In the genomic region with DNA sequence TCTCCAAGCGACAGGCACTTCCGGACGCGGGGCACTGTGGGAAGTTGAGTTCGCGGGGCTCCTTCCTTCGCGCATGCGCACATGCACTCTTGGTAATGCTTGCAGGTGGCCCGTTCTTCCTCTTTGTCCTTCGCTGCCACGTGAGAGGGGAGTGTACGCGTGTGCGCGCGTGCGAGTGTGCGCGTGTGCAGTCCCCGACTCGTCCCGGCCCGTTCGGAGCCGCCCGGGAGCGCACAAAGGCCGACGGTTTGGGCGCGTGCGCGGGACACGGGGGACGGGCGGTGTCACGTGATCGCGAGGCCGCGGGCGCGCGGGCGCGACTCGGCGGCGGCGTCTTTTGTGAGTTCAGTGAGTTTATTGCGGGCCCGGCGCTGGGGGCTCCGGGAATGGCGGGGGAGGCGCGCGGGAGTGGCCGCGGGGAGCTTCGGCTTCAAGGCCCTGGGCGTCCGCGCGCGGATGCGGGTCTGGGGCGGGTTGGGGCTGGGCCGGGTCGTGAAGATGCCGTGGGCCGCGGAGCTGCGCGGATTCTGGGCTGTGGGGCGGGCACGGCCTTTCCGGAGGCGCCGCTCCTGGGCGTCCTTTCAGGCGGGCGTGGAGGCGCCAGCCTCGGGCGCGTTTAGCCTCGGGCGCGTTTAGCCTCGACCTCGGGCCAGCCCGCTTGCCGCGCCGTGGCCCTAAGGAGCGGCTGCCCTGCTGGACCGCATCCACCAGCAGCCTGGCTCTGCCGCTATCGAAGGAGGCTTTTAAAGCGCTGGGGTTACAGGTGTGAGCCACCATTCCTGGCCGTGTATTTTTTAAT, we compare ENCODE assay signal across 8 cellular contexts. TPM values are rescaled to one million over a fixed set of nuclear protein-coding genes. Genes with fewer than 3 reads are reported as not detected.
DNase-seq lines count a peak whose midpoint lies in the region; ATAC-seq and TF ChIP-seq lines count a peak whose summit lies in the region.

TSS of gene ZNF84 (plus strand) at position 303 of the 799 bp plus-strand sequence. CDS start 3,959 bp downstream, outside the sequence.

- peak; percentile 93 for DNase-seq in DMS53 treated with DMSO at 0.1 percent for 48 hours (lab: John Stamatoyannopoulos, UW; ENCODE audit: unreplicated experiment)
- peak; percentile 94 to 98 (median 97) for DNase-seq in Peyer's patch
- DNase-seq in activated T-cell treated with anti-CD3 and anti-CD28 coated beads, Interleukin-2, amount 50 U/mL, for 48 hours = peak; percentile 97
- peak; percentile 93 to 94 for DNase-seq in stimulated activated CD8-positive, alpha-beta memory T cell treated with anti-CD3 and anti-CD28 coated beads, Interleukin-7, amount 100 ng/mL, for 1 hour (ENCODE audit: low read depth in 2 of 2)

- peak within 1 kb of the TSS; percentile 74 for H3K9ac ChIP-seq in KMS-11
- H3K9ac ChIP-seq in mucosa of stomach (ENCODE audit: low read length) = peak within 1 kb of the TSS; percentile 76

- no peak within 1 kb of the TSS for H3K4me3 ChIP-seq in KMS-11 (IDR thresholded peaks at IDR 0.05; ENCODE audit: insufficient read depth, low read depth, low read length)
- H3K4me3 ChIP-seq in Peyer's patch = peak within 1 kb of the TSS; percentile 69 to 78 (median 72)
- peak within 1 kb of the TSS; percentile 65 to 80 for H3K4me3 ChIP-seq in esophagus (ENCODE audit: low read depth in 1 of 2, low read length in 2 of 2)
- peak within 1 kb of the TSS; percentile 40 for H3K4me3 ChIP-seq in mucosa of stomach (ENCODE audit: low read length)

- H3K4me1 ChIP-seq in KMS-11 (ENCODE audit: low read depth, poor library complexity, severe bottlenecking) (peaks cover 8% of the 10 kb centered on the region), Peyer's patch (peaks cover 0 to 7% (median 2%) of the 10 kb centered on the region in 4 donors), esophagus (ENCODE audit: control insufficient read depth in 2 of 2, insufficient read depth in 2 of 2, low read length in 1 of 2) (no peaks in the 10 kb centered on the region), mucosa of stomach (ENCODE audit: control insufficient read depth, insufficient read depth, low read length) (no peaks in the 10 kb centered on the region)

- no peaks in the 10 kb centered on the region for H3K27me3 ChIP-seq in KMS-11 (ENCODE audit: insufficient read depth, low read depth)
- H3K27me3 ChIP-seq in Peyer's patch = no peaks in the 10 kb centered on the region
- no peaks in the 10 kb centered on the region for H3K27me3 ChIP-seq in esophagus (ENCODE audit: control insufficient read depth in 1 of 2, insufficient read depth in 2 of 2, low read length in 2 of 2)
- H3K27me3 ChIP-seq in mucosa of stomach (ENCODE audit: control insufficient read depth, insufficient read depth, low read length) = no peaks in the 10 kb centered on the region

- H2AFZ ChIP-seq in KMS-11 (ENCODE audit: low read depth) = peak within 1 kb of the TSS; percentile 59

- TF ChIP-seq POLR2A in Peyer's patch (IDR thresholded peaks at IDR 0.05) = peak; percentile 20 to 36

- H3K36me3 ChIP-seq in KMS-11 (ENCODE audit: insufficient read depth) = peaks cover 3% of the 10 kb centered on the region; the same call in 1 of the 2 replicates
- H3K36me3 ChIP-seq in Peyer's patch = peaks cover 0 to 24% (median 5%) of the 10 kb centered on the region in 3 donors
- H3K36me3 ChIP-seq in esophagus (ENCODE audit: control insufficient read depth in 2 of 2, insufficient read depth in 2 of 2, low read length in 1 of 2) = peaks cover 0 to 3% of the 10 kb centered on the region in 2 donors
- peaks cover 5% of the 10 kb centered on the region for H3K36me3 ChIP-seq in mucosa of stomach (ENCODE audit: control insufficient read depth, insufficient read depth, low read length)

- peaks cover 0 to 47% (median 4%) of the 10 kb centered on the region in 4 donors for H3K9me3 ChIP-seq in Peyer's patch
- H3K9me3 ChIP-seq in esophagus (ENCODE audit: control insufficient read depth in 2 of 2, insufficient read depth in 1 of 2, low read depth in 1 of 2, low read length in 1 of 2) = peaks cover 6 to 15% of the 10 kb centered on the region in 2 donors
- peaks cover 14% of the 10 kb centered on the region for H3K9me3 ChIP-seq in mucosa of stomach (ENCODE audit: control insufficient read depth, low read length)

- H4K20me1 ChIP-seq in KMS-11 (ENCODE audit: insufficient read depth) = no peaks in the 10 kb centered on the region

- TF ChIP-seq CTCF in KMS-11 (conservative IDR thresholded peaks at IDR 0.05; ENCODE audit: low read depth, low read length) = no peak
- no peak for TF ChIP-seq CTCF in Peyer's patch (IDR thresholded peaks at IDR 0.05)

- WGBS in esophagus, 2 donors = 0 to 1% methylated on average over 99 to 103 of the region's 103 CpGs

- ATAC-seq in GM21737 (IDR thresholded peaks at IDR 0.05; ENCODE audit: unreplicated experiment) = peak; percentile 89

- peaks cover 9% of the 10 kb centered on the region; the same call in 1 of the 2 replicates for H3K79me2 ChIP-seq in KMS-11 (ENCODE audit: insufficient read depth, low read depth)

- peak within 1 kb of the TSS; percentile 60 for H3K4me2 ChIP-seq in KMS-11

- peak within 1 kb of the TSS; percentile 86 for H3K27ac ChIP-seq in KMS-11
- H3K27ac ChIP-seq in Peyer's patch = peak within 1 kb of the TSS; percentile 95 to 97 (median 96)
- H3K27ac ChIP-seq in esophagus (ENCODE audit: low read depth in 2 of 2, low read length in 1 of 2) = peak within 1 kb of the TSS; percentile 98

RNA-seq across cellular contexts. Expression of gene ZNF84, which starts in this region (rescaled TPM):
- 10 to 100 TPM; 14.5 to 39.6 (median 27.9) TPM for total RNA-seq in Peyer's patch
- polyA plus RNA-seq in esophagus = 1 to 10 TPM; 5.1 to 8.2 TPM
